ENCODE assay signal across 8 cellular contexts in the genomic region with DNA sequence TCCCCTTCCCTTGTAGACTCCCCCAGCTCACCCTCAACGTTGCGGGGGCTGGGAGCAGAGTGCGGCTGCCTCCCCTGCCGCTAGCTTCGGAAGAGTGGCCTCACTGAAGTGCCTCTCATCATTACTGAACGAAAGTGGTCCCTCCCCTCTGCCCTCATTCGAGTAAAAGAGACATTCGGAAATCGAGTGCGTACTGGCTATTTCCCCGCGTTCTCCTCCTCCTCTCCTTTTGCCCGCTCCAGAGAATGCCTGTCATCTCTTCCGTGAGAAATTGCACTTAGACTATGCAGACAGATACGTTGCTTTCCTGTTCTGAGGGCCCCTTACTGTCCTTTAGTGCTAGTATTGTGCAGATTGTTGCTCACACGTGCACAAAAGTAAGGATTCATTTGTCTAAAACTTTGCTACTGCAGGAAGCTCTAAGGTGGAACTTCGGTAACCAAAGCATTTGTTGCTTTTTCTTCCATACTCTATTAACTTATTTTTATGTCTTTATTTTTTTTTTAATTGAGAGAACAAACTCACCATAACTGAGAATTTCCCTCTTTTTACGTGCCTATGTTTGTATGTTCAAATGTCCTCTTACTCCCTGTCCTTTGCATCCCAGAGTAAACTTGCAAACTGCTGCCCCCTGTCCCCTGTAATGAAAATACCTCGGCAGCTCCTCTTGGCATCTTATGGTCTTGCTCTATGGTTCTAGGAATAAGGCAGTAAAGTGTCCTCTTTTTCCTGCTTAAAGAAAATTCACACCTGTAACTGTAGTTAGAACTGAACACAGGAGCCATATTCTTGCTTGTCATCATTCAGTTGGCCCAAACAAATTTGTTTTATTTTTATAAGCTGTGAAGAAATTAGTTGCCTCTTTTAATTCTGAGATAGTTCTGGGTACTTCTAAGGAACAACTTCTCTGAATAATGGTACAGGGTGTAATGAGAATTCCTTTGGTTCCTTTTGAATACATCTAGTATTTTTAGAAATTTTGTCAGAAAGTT. TPM values are rescaled to one million over a fixed set of nuclear protein-coding genes. Genes with fewer than 3 reads are reported as not detected.
A peak's percentile ranks its signal among the peaks of the same experiment; 100 is the strongest.
DNase-seq lines count a peak whose midpoint lies in the region; ATAC-seq and TF ChIP-seq lines count a peak whose summit lies in the region.

No MANE protein-coding gene starts in this region.

- H3K4me1 Mint-ChIP-seq in CD4-positive, CD25-positive, alpha-beta regulatory T cell: peaks cover 8 to 57% (median 45%) of the 10 kb centered on the region in 4 donors
- H3K4me1 Mint-ChIP-seq in type B pancreatic cell (ENCODE audit: unreplicated experiment): peaks cover 11% of the 10 kb centered on the region

- peak; percentile 70 for TF ChIP-seq CTCF in type B pancreatic cell (conservative IDR thresholded peaks at IDR 0.05)

- H3K4me3 Mint-ChIP-seq in CD4-positive, CD25-positive, alpha-beta regulatory T cell: peak overlapping the region; percentile 89 to 99 (median 96)
- peak overlapping the region; percentile 98 for H3K4me3 Mint-ChIP-seq in type B pancreatic cell

- H3K36me3 Mint-ChIP-seq in CD4-positive, CD25-positive, alpha-beta regulatory T cell: peaks cover 3% of the 10 kb centered on the region
- no peaks in the 10 kb centered on the region for H3K36me3 Mint-ChIP-seq in type B pancreatic cell

- peak overlapping the region; percentile 76 for H3K27ac ChIP-seq in CD4-positive, CD25-positive, alpha-beta regulatory T cell (ENCODE audit: insufficient read depth, low read length, poor library complexity, severe bottlenecking)
- peak overlapping the region; percentile 87 for H3K27ac ChIP-seq in epithelial cell of prostate

- H3K4me1 ChIP-seq in CD4-positive, CD25-positive, alpha-beta regulatory T cell (ENCODE audit: control insufficient read depth, insufficient read depth, low read length, poor library complexity, severe bottlenecking): peaks cover 24% of the 10 kb centered on the region

- H3K27me3 Mint-ChIP-seq in CD4-positive, CD25-positive, alpha-beta regulatory T cell: peaks cover 27% of the 10 kb centered on the region
- no peaks in the 10 kb centered on the region for H3K27me3 Mint-ChIP-seq in type B pancreatic cell

- no peaks in the 10 kb centered on the region for H3K9me3 ChIP-seq in CD4-positive, CD25-positive, alpha-beta regulatory T cell (ENCODE audit: control insufficient read depth in 2 of 2, low read length in 2 of 2)

- peak overlapping the region; percentile 92 to 98 (median 97) for H3K27ac Mint-ChIP-seq in CD4-positive, CD25-positive, alpha-beta regulatory T cell
- peak overlapping the region; percentile 95 for H3K27ac Mint-ChIP-seq in type B pancreatic cell

- DNase-seq in CD4-positive, CD25-positive, alpha-beta regulatory T cell: peak in 2 of 3 donors; percentile 23 to 55
- DNase-seq in NCI-H345 (lab: John Stamatoyannopoulos, UW): peak; percentile 77
- DNase-seq in activated CD4-positive, alpha-beta T cell treated with anti-CD3 and anti-CD28 coated beads for 48 hours: peak; percentile 57
- no peak for DNase-seq in epithelial cell of prostate (ENCODE audit: low read depth, low spot score)
- peak; percentile 53 for DNase-seq in mucosa of gallbladder (ENCODE audit: low spot score)
- no peak for DNase-seq in type B pancreatic cell (ENCODE audit: extremely low spot score, unreplicated experiment)

- ATAC-seq in CD4-positive, CD25-positive, alpha-beta regulatory T cell (ENCODE audit: low read depth in 2 of 2): peak; percentile 45 to 51
- ATAC-seq in GM18520 (IDR thresholded peaks at IDR 0.05; ENCODE audit: unreplicated experiment) (peak; percentile 9), HG03108 (IDR thresholded peaks at IDR 0.05; ENCODE audit: unreplicated experiment) (peak; percentile 17)

- H3K4me3 ChIP-seq in CD4-positive, CD25-positive, alpha-beta regulatory T cell (ENCODE audit: low read depth, low read length): peak overlapping the region; percentile 93

- peaks cover 13% of the 10 kb centered on the region for H3K27me3 ChIP-seq in CD4-positive, CD25-positive, alpha-beta regulatory T cell (ENCODE audit: control insufficient read depth, insufficient read depth, low read length)

- peaks cover 2% of the 10 kb centered on the region for H3K36me3 ChIP-seq in CD4-positive, CD25-positive, alpha-beta regulatory T cell (ENCODE audit: control insufficient read depth, insufficient read depth, low read length)

- H3K9me3 Mint-ChIP-seq in CD4-positive, CD25-positive, alpha-beta regulatory T cell: peaks cover 0 to 3% (median 0%) of the 10 kb centered on the region in 7 donors
- no peaks in the 10 kb centered on the region for H3K9me3 Mint-ChIP-seq in type B pancreatic cell

RNA-seq across cellular contexts. Expression of a gene that starts 1.1 kb away (rescaled TPM):
- 61.5 TPM for total RNA-seq in CD4-positive, CD25-positive, alpha-beta regulatory T cell
- 10 to 100 TPM in 3 of 4 donors, 1 to 10 TPM in 1; 7.1 to 16.3 (median 12.0) TPM for polyA plus RNA-seq in CD4-positive, CD25-positive, alpha-beta regulatory T cell
- total RNA-seq in mucosa of gallbladder (36.5 TPM), type B pancreatic cell (ENCODE audit: low replicate concordance) (39.1 and 51.6 TPM in 2 replicates)

Comparison
In these comparisons a context has a peak if more than half of its experiments do, and no peak if none do; other contexts are left out.
1. DNase-seq: peak in CD4-positive, CD25-positive, alpha-beta regulatory T cell (2 of 3), NCI-H345 (single experiment), activated CD4-positive, alpha-beta T cell treated with anti-CD3 and anti-CD28 coated beads for 48 hours (single experiment) and mucosa of gallbladder (single experiment); none in epithelial cell of prostate (single experiment) and type B pancreatic cell (single experiment).
2. Peak in every context shown above with its lines, with median percentiles within 50 percentile points of each other: ATAC-seq.